ENCODE assay signal across 9 cellular contexts in genomic region chr2:203799905-203800304, GRCh38.
DNase-seq lines count a peak whose midpoint lies in the region; ATAC-seq lines count a peak whose summit lies in the region.
"Had no signal": no experiment of that assay in that cellular context is flagged by ENCODE, and none has a peak within 500 bp of the region (broad histone marks: within the 10 kb centered on the region; RNA-seq: fewer than 3 reads in every experiment).

No MANE protein-coding gene starts in this region.

- no peak overlapping the region for H3K4ac ChIP-seq in mesendoderm (ENCODE audit: low read depth, low read length)

- H3K36me3 ChIP-seq in mesendoderm (ENCODE audit: control insufficient read depth, insufficient read depth, low read length) = no peaks in the 10 kb centered on the region
- H3K36me3 ChIP-seq: SJSA1 had no signal

- peaks cover 19% of the 10 kb centered on the region for H3K36me3 Mint-ChIP-seq in activated T-helper 2 cell treated with anti-CD3 and anti-CD28 coated beads, Interferon-gamma antibody, Interleukin-2, Interleukin-4, amounts not matched to agents 10 μg/mL and 5 μg/mL and 100 μg/mL, durations not matched to agents 14 hours and 24 hours and 36 hours (ENCODE audit: low read depth)

- no peaks in the 10 kb centered on the region for H3K4me1 ChIP-seq in mesendoderm (ENCODE audit: control insufficient read depth, low read depth, low read length)

- no peak overlapping the region for H3K23ac ChIP-seq in mesendoderm (ENCODE audit: low read length)

- no peak overlapping the region for H3K27ac ChIP-seq in mesendoderm (ENCODE audit: low read depth, low read length)
- H3K27ac ChIP-seq: SJSA1 had no signal

- no peak overlapping the region for H2BK120ac ChIP-seq in mesendoderm (ENCODE audit: low read depth, low read length)

- H3K27me3 Mint-ChIP-seq in activated T-helper 2 cell treated with anti-CD3 and anti-CD28 coated beads, Interferon-gamma antibody, Interleukin-2, Interleukin-4, amounts not matched to agents 10 μg/mL and 5 μg/mL and 100 μg/mL, durations not matched to agents 14 hours and 24 hours and 36 hours (ENCODE audit: low read depth) = no peaks in the 10 kb centered on the region

- intact Hi-C loops in activated T-helper 2 cell treated with anti-CD3 and anti-CD28 coated beads, Interferon-gamma antibody, Interleukin-2, Interleukin-4, amounts not matched to agents 10 μg/mL and 5 μg/mL and 100 μg/mL, durations not matched to agents 14 hours and 24 hours and 36 hours (cut with micrococcal nuclease) = loop anchor here (1.0 to 5.0 kb wide), 3 partner anchors 30 to 268 kb away; no protein-coding TSS in a partner anchor

- no peak overlapping the region for H4K8ac ChIP-seq in mesendoderm (ENCODE audit: low read depth, low read length)

- peak overlapping the region; percentile 54 for H3K27ac Mint-ChIP-seq in activated T-helper 2 cell treated with anti-CD3 and anti-CD28 coated beads, Interferon-gamma antibody, Interleukin-2, Interleukin-4, amounts not matched to agents 10 μg/mL and 5 μg/mL and 100 μg/mL, durations not matched to agents 14 hours and 24 hours and 36 hours

- peaks cover 56% of the 10 kb centered on the region for H3K4me1 Mint-ChIP-seq in activated T-helper 2 cell treated with anti-CD3 and anti-CD28 coated beads, Interferon-gamma antibody, Interleukin-2, Interleukin-4, amounts not matched to agents 10 μg/mL and 5 μg/mL and 100 μg/mL, durations not matched to agents 14 hours and 24 hours and 36 hours (ENCODE audit: low read depth)

- H3K4me2 ChIP-seq in mesendoderm (ENCODE audit: low read length) = no peak overlapping the region

- peaks cover 25% of the 10 kb centered on the region for H3K9me3 Mint-ChIP-seq in activated T-helper 2 cell treated with anti-CD3 and anti-CD28 coated beads, Interferon-gamma antibody, Interleukin-2, Interleukin-4, amounts not matched to agents 10 μg/mL and 5 μg/mL and 100 μg/mL, durations not matched to agents 14 hours and 24 hours and 36 hours

- H3K9ac ChIP-seq in mesendoderm (ENCODE audit: low read length) = no peak overlapping the region

- no peak overlapping the region for H4K5ac ChIP-seq in mesendoderm (ENCODE audit: low read length)

- no peaks in the 10 kb centered on the region for H3K79me1 ChIP-seq in mesendoderm (ENCODE audit: low read length)

- H3K79me2 ChIP-seq in mesendoderm (ENCODE audit: control insufficient read depth, insufficient read depth, low read length) = no peaks in the 10 kb centered on the region

- ATAC-seq in GM18511 (IDR thresholded peaks at IDR 0.05; ENCODE audit: unreplicated experiment) (peak; percentile 88), GM19455 (IDR thresholded peaks at IDR 0.05; ENCODE audit: unreplicated experiment) (peak; percentile 96), HG03060 (IDR thresholded peaks at IDR 0.05; ENCODE audit: low read depth, unreplicated experiment) (peak; percentile 94)

- no peak overlapping the region for H2BK15ac ChIP-seq in mesendoderm (replicated peaks; ENCODE audit: low read depth)

- H3K27me3 ChIP-seq in mesendoderm (ENCODE audit: insufficient read depth, low read length, poor library complexity) = no peaks in the 10 kb centered on the region
- H3K27me3 ChIP-seq: SJSA1 had no signal

- WGBS in mesendoderm (ENCODE audit: extremely low coverage, insufficient coverage, low lambda C conversion rate) = no CpG with 5 or more reads among the region's 3 CpGs

- no peak overlapping the region for H3K4me3 Mint-ChIP-seq in activated T-helper 2 cell treated with anti-CD3 and anti-CD28 coated beads, Interferon-gamma antibody, Interleukin-2, Interleukin-4, amounts not matched to agents 10 μg/mL and 5 μg/mL and 100 μg/mL, durations not matched to agents 14 hours and 24 hours and 36 hours (ENCODE audit: low read depth)

- H3K56ac ChIP-seq in mesendoderm (ENCODE audit: low read length) = no peak overlapping the region

- H2BK5ac ChIP-seq in mesendoderm (ENCODE audit: low read length) = no peak overlapping the region

- DNase-seq in activated T-helper 2 cell treated with anti-CD3 and anti-CD28 coated beads, Interferon-gamma antibody, Interleukin-2, Interleukin-4, amounts not matched to agents 10 μg/mL and 5 μg/mL and 100 μg/mL, durations not matched to agents 14 hours and 24 hours and 36 hours (ENCODE audit: low spot score) = no peak
- no peak for DNase-seq in NCI-H2029 (lab: John Stamatoyannopoulos, UW)
- no peak for DNase-seq in medulla oblongata (ENCODE audit: extremely low spot score)
- DNase-seq in mesendoderm = no peak
- DNase-seq: KBM-7 had no signal

- H3K4me3 ChIP-seq in mesendoderm (ENCODE audit: low read length) = no peak overlapping the region
- H3K4me3 ChIP-seq: SJSA1 had no signal

- no peak overlapping the region for H2AK5ac ChIP-seq in mesendoderm (ENCODE audit: low read length)

- H3K18ac ChIP-seq in mesendoderm (ENCODE audit: low read length) = no peak overlapping the region
